ENCODE assay signal across 14 cellular contexts in genomic region chr15:40070166-40070557, GRCh38. TPM values are rescaled to one million over a fixed set of nuclear protein-coding genes. Genes with fewer than 3 reads are reported as not detected.
A peak's percentile ranks its signal among the peaks of the same experiment; 100 is the strongest.
DNase-seq lines count a peak whose midpoint lies in the region; ATAC-seq and TF ChIP-seq lines count a peak whose summit lies in the region.
"Had no signal": no experiment of that assay in that cellular context is flagged by ENCODE, and none has a peak within 500 bp of the region (broad histone marks: within the 10 kb centered on the region; RNA-seq: fewer than 3 reads in every experiment).

No MANE protein-coding gene starts in this region.

- 49 to 67% (median 51%) methylated on average over 5 of the region's 5 CpGs for WGBS in psoas muscle, 3 donors

- H4K20me1 ChIP-seq in Karpas-422 (ENCODE audit: insufficient read depth, low read depth, low read length), result no peaks in the 10 kb centered on the region

- H3K4me2 ChIP-seq in Karpas-422 (ENCODE audit: low read depth, low read length, poor library complexity, severe bottlenecking), result no peak overlapping the region

- peak overlapping the region in 4 of 5 experiments; percentile 46 to 95 (median 83) for H3K27ac Mint-ChIP-seq in brain
- H3K27ac Mint-ChIP-seq: stimulated activated effector memory CD8-positive, alpha-beta T cell treated with anti-CD3 and anti-CD28 coated beads, Interleukin-12 subunit alpha, Interleukin-12 subunit beta, amount 100 ng/mL, for 72 hours had no signal

- no peaks in the 10 kb centered on the region for H3K79me2 ChIP-seq in Karpas-422 (ENCODE audit: low read length)

- H3K4me3 ChIP-seq in psoas muscle (no peak overlapping the region), Karpas-422 (ENCODE audit: low read length) (no peak overlapping the region)
- H3K4me3 ChIP-seq: GM23248, SJSA1 had no signal

- DNase-seq in COLO668 (lab: John Stamatoyannopoulos, UW; ENCODE audit: unreplicated experiment) (peak; percentile 32), psoas muscle (no peak), Karpas-422 (no peak), epidermal melanocyte (ENCODE audit: insufficient read length, low spot score) (no peak), middle frontal gyrus (ENCODE audit: extremely low spot score, low spot score) (no peak)
- DNase-seq: COR-L47, GM23248, NCI-H1694, nucleus accumbens had no signal

- H3K4me1 Mint-ChIP-seq in brain, result peaks cover 25% of the 10 kb centered on the region

- peak; percentile 21 for ATAC-seq in HG03432 (IDR thresholded peaks at IDR 0.05; ENCODE audit: unreplicated experiment)
- ATAC-seq in psoas muscle, result no peak
- ATAC-seq in GM18873 (IDR thresholded peaks at IDR 0.05; ENCODE audit: low FRiP score, unreplicated experiment), result no peak

- H3K9me3 ChIP-seq in psoas muscle (no peaks in the 10 kb centered on the region), Karpas-422 (ENCODE audit: low read length) (no peaks in the 10 kb centered on the region)
- H3K9me3 ChIP-seq: SJSA1 had no signal

- intact Hi-C loops in psoas muscle (cut with DNase I), result no loop called here

- no peaks in the 10 kb centered on the region for H3K36me3 ChIP-seq in psoas muscle (ENCODE audit: insufficient read depth in 1 of 2, low read depth in 1 of 2)
- no peaks in the 10 kb centered on the region for H3K36me3 ChIP-seq in Karpas-422 (ENCODE audit: insufficient read depth, low read length)
- H3K36me3 ChIP-seq: SJSA1 had no signal

- TF ChIP-seq CTCF in brain (conservative IDR thresholded peaks at IDR 0.05) (no peak), psoas muscle (IDR thresholded peaks at IDR 0.05) (no peak)

- H3K9ac ChIP-seq in Karpas-422 (ENCODE audit: low read length), result no peak overlapping the region

- H3K27me3 Mint-ChIP-seq in brain, result peaks cover 6% of the 10 kb centered on the region

- peaks cover 4% of the 10 kb centered on the region for H3K36me3 Mint-ChIP-seq in brain

- H3K9me3 Mint-ChIP-seq in brain, result peaks cover 0 to 6% (median 2%) of the 10 kb centered on the region in 5 experiments
- H3K9me3 Mint-ChIP-seq: stimulated activated effector memory CD8-positive, alpha-beta T cell treated with anti-CD3 and anti-CD28 coated beads, Interleukin-12 subunit alpha, Interleukin-12 subunit beta, amount 100 ng/mL, for 72 hours had no signal

- H3K27me3 ChIP-seq in psoas muscle (ENCODE audit: insufficient read depth in 3 of 3, low read length in 2 of 3) (no peaks in the 10 kb centered on the region), Karpas-422 (ENCODE audit: low read length) (no peaks in the 10 kb centered on the region)
- H3K27me3 ChIP-seq: SJSA1 had no signal

- peak overlapping the region; percentile 78 for H3K27ac ChIP-seq in psoas muscle
- H3K27ac ChIP-seq in Karpas-422 (ENCODE audit: low read length), result no peak overlapping the region
- H3K27ac ChIP-seq: GM23248 had no signal

- H3K4me1 ChIP-seq in psoas muscle (peaks cover 26% of the 10 kb centered on the region), Karpas-422 (ENCODE audit: low read length) (peaks cover 11% of the 10 kb centered on the region)

- H3K9me2 ChIP-seq in Karpas-422 (replicated peaks; ENCODE audit: insufficient read depth, low read length), result no peaks in the 10 kb centered on the region

- H3K4me3 Mint-ChIP-seq in brain, result no peak overlapping the region
- H3K4me3 Mint-ChIP-seq: stimulated activated effector memory CD8-positive, alpha-beta T cell treated with anti-CD3 and anti-CD28 coated beads, Interleukin-12 subunit alpha, Interleukin-12 subunit beta, amount 100 ng/mL, for 72 hours had no signal

- no peak overlapping the region for H2AFZ ChIP-seq in Karpas-422 (ENCODE audit: low read length)

RNA-seq across cellular contexts. Expression of gene SRP14, which starts 31.2 kb away (rescaled TPM):
- polyA plus RNA-seq in brain (ENCODE audit: insufficient read depth, low read depth, low replicate concordance), result 457 TPM
- total RNA-seq in psoas muscle, result 100 to 1,000 TPM; 134 to 170 (median 153) TPM
- polyA plus RNA-seq in psoas muscle, result 100 to 1,000 TPM; 279 to 288 (median 280) TPM
- total RNA-seq in Karpas-422 (2014; rRNA removed; shearing (Covaris generic); ENCODE audit: low replicate concordance), result 232 and 427 TPM in 2 replicates

RNA-seq across cellular contexts. Expression of gene BMF, which starts 38.5 kb away (rescaled TPM):
- polyA plus RNA-seq in brain (ENCODE audit: insufficient read depth, low read depth, low replicate concordance) (22.7 TPM), psoas muscle (1 to 10 TPM in 2 of 3 donors, under 1 TPM in 1; 0.65 to 7.2 (median 3.4) TPM)
- total RNA-seq in psoas muscle, result 1 to 10 TPM; 1.5 to 5.9 (median 3.7) TPM
- 3.0 and 5.4 TPM in 2 replicates for total RNA-seq in Karpas-422 (2014; rRNA removed; shearing (Covaris generic); ENCODE audit: low replicate concordance)
